Comparison of ENCODE assay signal across 21 cellular contexts in the genomic region with DNA sequence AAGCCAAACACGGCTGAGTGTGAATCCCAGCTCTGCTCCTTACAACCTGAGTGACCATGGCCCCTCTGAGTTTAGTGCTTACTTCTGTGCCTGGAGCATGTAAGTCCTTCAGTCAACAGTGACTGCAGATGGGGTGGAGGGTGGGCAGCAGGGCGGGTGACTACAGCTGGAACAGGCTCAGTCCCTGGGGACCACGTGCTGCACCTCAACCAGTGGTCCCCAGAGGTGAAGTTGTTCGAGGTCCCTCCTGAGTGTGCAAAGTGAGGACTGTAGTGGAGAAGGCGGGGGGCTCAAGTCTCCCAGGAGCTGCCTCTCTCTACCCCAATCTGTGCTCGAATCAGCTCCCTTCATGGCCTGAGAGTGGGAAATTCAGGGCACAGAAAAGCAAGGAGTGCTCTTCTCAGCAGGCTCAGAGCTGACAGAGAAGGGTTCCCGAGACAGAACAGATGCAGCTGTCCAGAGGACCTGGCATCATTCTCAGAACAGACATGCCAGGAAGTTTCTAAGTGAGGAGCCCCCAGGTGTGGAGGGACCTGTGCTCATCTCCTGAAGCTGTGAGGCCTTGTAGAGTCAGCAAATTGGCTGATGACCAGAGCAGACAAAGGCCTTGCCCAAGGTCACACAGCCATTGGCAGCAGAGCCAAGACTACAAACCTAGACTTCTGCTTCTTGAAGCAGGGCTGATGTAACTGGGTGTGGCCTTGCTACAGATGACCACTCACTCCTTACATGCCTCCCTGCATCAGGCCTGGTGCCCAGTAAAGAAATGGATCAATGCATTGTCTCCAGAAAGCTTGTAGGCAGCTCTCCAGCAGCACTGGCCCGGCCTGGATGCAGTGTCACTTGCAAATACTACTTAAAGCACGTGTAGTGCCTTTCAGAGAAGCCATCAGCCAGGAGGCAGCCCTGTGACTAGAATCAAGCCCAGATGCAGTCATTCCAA.
DNase-seq lines count a peak whose midpoint lies in the region; ATAC-seq and TF ChIP-seq lines count a peak whose summit lies in the region.
"Had no signal": no experiment of that assay in that cellular context is flagged by ENCODE, and none has a peak within 500 bp of the region (broad histone marks: within the 10 kb centered on the region; RNA-seq: fewer than 3 reads in every experiment).

No MANE protein-coding gene starts in this region.

- H3K4me3 Mint-ChIP-seq in dendritic cell treated with granulocyte-macrophage colony-stimulating factor and Interleukin-4, amounts not matched to agents 40 ng/mL and 50 ng/mL, for 4 days, result no peak overlapping the region
- no peak overlapping the region for H3K4me3 Mint-ChIP-seq in endodermal cell
- H3K4me3 Mint-ChIP-seq: activated CD8-positive, alpha-beta T cell treated with anti-CD3 and anti-CD28 coated beads for 36 hours; CD4-positive, CD25-positive, alpha-beta regulatory T cell had no signal

- peaks cover 0 to 33% (median 0%) of the 10 kb centered on the region in 11 experiments; a peak in 6 of 22 replicates for H4K20me1 ChIP-seq in BLaER1 treated with 17β-estradiol and CSF1 and Interleukin-3, amounts not matched to agents 10 nM and 100 nM

- no peak for ATAC-seq in sciatic nerve
- ATAC-seq: activated CD8-positive, alpha-beta T cell treated with anti-CD3 and anti-CD28 coated beads for 36 hours; HCT116 had no signal

- H3K9me3 Mint-ChIP-seq in dendritic cell treated with granulocyte-macrophage colony-stimulating factor and Interleukin-4, amounts not matched to agents 40 ng/mL and 50 ng/mL, for 4 days, result no peaks in the 10 kb centered on the region
- peaks cover 8% of the 10 kb centered on the region for H3K9me3 Mint-ChIP-seq in endodermal cell
- H3K9me3 Mint-ChIP-seq: activated CD8-positive, alpha-beta T cell treated with anti-CD3 and anti-CD28 coated beads for 36 hours had no signal

- H3K27me3 ChIP-seq in BLaER1 treated with 17β-estradiol and CSF1 and Interleukin-3, amounts not matched to agents 10 nM and 100 nM, result no peaks in the 10 kb centered on the region
- H3K27me3 ChIP-seq in MG63 (no peaks in the 10 kb centered on the region), endodermal cell (ENCODE audit: control insufficient read depth, insufficient read depth, low read length, poor library complexity, severe bottlenecking) (no peaks in the 10 kb centered on the region)
- H3K27me3 ChIP-seq: ascending aorta, esophagus muscularis mucosa had no signal

- peaks cover 43% of the 10 kb centered on the region for H3K36me3 Mint-ChIP-seq in dendritic cell treated with granulocyte-macrophage colony-stimulating factor and Interleukin-4, amounts not matched to agents 40 ng/mL and 50 ng/mL, for 4 days (ENCODE audit: low read depth)
- no peaks in the 10 kb centered on the region for H3K36me3 Mint-ChIP-seq in endodermal cell (ENCODE audit: low read depth)

- DNase-seq in MG63, result peak; percentile 75
- DNase-seq in sciatic nerve (ENCODE audit: low spot score), result peak; percentile 26
- no peak for DNase-seq in endodermal cell
- no peak for DNase-seq in NCI-H187 (lab: John Stamatoyannopoulos, UW)
- no peak for DNase-seq in mucosa of gallbladder (ENCODE audit: low spot score)
- DNase-seq: activated CD8-positive, alpha-beta T cell treated with anti-CD3 and anti-CD28 coated beads for 36 hours; CD4-positive, CD25-positive, alpha-beta regulatory T cell; hypothalamus; midbrain; MM.1S; NCI-H2029; NCI-H526 treated with DMSO at 0.1 percent for 48 hours; retina; SK-N-SH; stimulated activated CD4-positive, alpha-beta T cell treated with anti-CD3 and anti-CD28 coated beads, Interleukin-1b, Interleukin-23, amount 100 ng/mL, for 48 hours had no signal

- H3K9me3 ChIP-seq in BLaER1 treated with 17β-estradiol and CSF1 and Interleukin-3, amounts not matched to agents 10 nM and 100 nM (replicated peaks in 1 of 11), result peaks cover 0 to 14% (median 4%) of the 10 kb centered on the region in 11 experiments; a peak in 8 of 22 replicates
- no peaks in the 10 kb centered on the region for H3K9me3 ChIP-seq in MG63
- no peaks in the 10 kb centered on the region for H3K9me3 ChIP-seq in endodermal cell (ENCODE audit: control insufficient read depth, low read length)
- H3K9me3 ChIP-seq: ascending aorta, esophagus muscularis mucosa, SK-N-SH, thoracic aorta had no signal

- peak overlapping the region; percentile 12 to 57 (median 38); a peak in 18 of 22 replicates for H3K4me2 ChIP-seq in BLaER1 treated with 17β-estradiol and CSF1 and Interleukin-3, amounts not matched to agents 10 nM and 100 nM
- H3K4me2 ChIP-seq: SK-N-SH had no signal

- H3K36me3 ChIP-seq in BLaER1 treated with 17β-estradiol and CSF1 and Interleukin-3, amounts not matched to agents 10 nM and 100 nM, result peaks cover 0 to 28% (median 7%) of the 10 kb centered on the region in 11 experiments; a peak in 10 of 22 replicates
- H3K36me3 ChIP-seq in MG63 (no peaks in the 10 kb centered on the region), endodermal cell (ENCODE audit: control insufficient read depth, insufficient read depth, low read length) (no peaks in the 10 kb centered on the region)
- H3K36me3 ChIP-seq: ascending aorta, esophagus muscularis mucosa, thoracic aorta had no signal

- 84 to 85% methylated on average over 5 to 9 of the region's 9 CpGs for WGBS in endodermal cell (ENCODE audit: insufficient coverage in 1 of 2, insufficient read length in 1 of 2), 2 experiments

- intact Hi-C loops in dendritic cell treated with granulocyte-macrophage colony-stimulating factor and Interleukin-4, amounts not matched to agents 40 ng/mL and 50 ng/mL, for 4 days (cut with micrococcal nuclease), result no loop called here
- intact Hi-C loops in sciatic nerve (cut with DNase I), result no loop called here

- H3K4me1 ChIP-seq in BLaER1 treated with 17β-estradiol and CSF1 and Interleukin-3, amounts not matched to agents 10 nM and 100 nM, result peaks cover 17 to 38% (median 26%) of the 10 kb centered on the region in 10 experiments
- H3K4me1 ChIP-seq in endodermal cell (ENCODE audit: control insufficient read depth, insufficient read depth, low read length), result no peaks in the 10 kb centered on the region
- H3K4me1 ChIP-seq: ascending aorta, esophagus muscularis mucosa had no signal

- H3K4me3 ChIP-seq in BLaER1 treated with 17β-estradiol and CSF1 and Interleukin-3, amounts not matched to agents 10 nM and 100 nM, result no peak overlapping the region
- H3K4me3 ChIP-seq in MG63 (no peak overlapping the region), endodermal cell (ENCODE audit: low read length) (no peak overlapping the region)
- H3K4me3 ChIP-seq: ascending aorta, esophagus muscularis mucosa, thoracic aorta had no signal

- no peaks in the 10 kb centered on the region for H3K27me3 Mint-ChIP-seq in dendritic cell treated with granulocyte-macrophage colony-stimulating factor and Interleukin-4, amounts not matched to agents 40 ng/mL and 50 ng/mL, for 4 days
- H3K27me3 Mint-ChIP-seq in endodermal cell (ENCODE audit: insufficient read depth), result peaks cover 12% of the 10 kb centered on the region
- H3K27me3 Mint-ChIP-seq: activated CD8-positive, alpha-beta T cell treated with anti-CD3 and anti-CD28 coated beads for 36 hours; CD4-positive, CD25-positive, alpha-beta regulatory T cell had no signal

- H3K9ac ChIP-seq in BLaER1 treated with 17β-estradiol and CSF1 and Interleukin-3, amounts not matched to agents 10 nM and 100 nM, result peak overlapping the region in 2 of 11 experiments; percentile 3 to 14; a peak in 1 of 22 replicates
- H3K9ac ChIP-seq in endodermal cell (ENCODE audit: extremely low read depth, low read length, poor library complexity, severe bottlenecking), result no peak overlapping the region
- H3K9ac ChIP-seq: SK-N-SH had no signal

- TF ChIP-seq CTCF in endodermal cell (conservative IDR thresholded peaks at IDR 0.05), result no peak

- no peak overlapping the region for H3K27ac ChIP-seq in BLaER1 treated with 17β-estradiol and CSF1 and Interleukin-3, amounts not matched to agents 10 nM and 100 nM
- H3K27ac ChIP-seq in endodermal cell (ENCODE audit: low read depth, low read length), result no peak overlapping the region
- H3K27ac ChIP-seq: ascending aorta, esophagus muscularis mucosa, thoracic aorta had no signal

- peak overlapping the region; percentile 23 for H3K27ac Mint-ChIP-seq in dendritic cell treated with granulocyte-macrophage colony-stimulating factor and Interleukin-4, amounts not matched to agents 40 ng/mL and 50 ng/mL, for 4 days
- no peak overlapping the region for H3K27ac Mint-ChIP-seq in endodermal cell
- H3K27ac Mint-ChIP-seq: activated CD8-positive, alpha-beta T cell treated with anti-CD3 and anti-CD28 coated beads for 36 hours; CD4-positive, CD25-positive, alpha-beta regulatory T cell had no signal

- peaks cover 27% of the 10 kb centered on the region for H3K4me1 Mint-ChIP-seq in dendritic cell treated with granulocyte-macrophage colony-stimulating factor and Interleukin-4, amounts not matched to agents 40 ng/mL and 50 ng/mL, for 4 days (ENCODE audit: low read depth)
- H3K4me1 Mint-ChIP-seq in endodermal cell, result no peaks in the 10 kb centered on the region

Comparison
In these comparisons a context has a peak if more than half of its experiments do, and no peak if none do; other contexts are left out.
1. DNase-seq: peak in MG63 (single experiment) and sciatic nerve (single experiment); none in endodermal cell (single experiment), NCI-H187 (0 of 2) and mucosa of gallbladder (single experiment).